ENCODE assay signal across 1 cellular context in genomic region chr7:140494877-140495276, GRCh38.
TF ChIP-seq lines count a peak whose summit lies in the region.

No MANE protein-coding gene starts in this region.

TF ChIP-seq in HepG2, 621 proteins besides CTCF, POLR2A, EP300 and RAD21 (continued from another document):
- TF ChIP-seq ZNF770 (CRISPR knock-in tag; IDR thresholded peaks at IDR 0.05) = peak; percentile 82
- peak; percentile 56 for TF ChIP-seq BCL6 (CRISPR knock-in tag; IDR thresholded peaks at IDR 0.05)
TF ChIP-seq in HepG2: peak in this region for 6.
